In the genomic region with DNA sequence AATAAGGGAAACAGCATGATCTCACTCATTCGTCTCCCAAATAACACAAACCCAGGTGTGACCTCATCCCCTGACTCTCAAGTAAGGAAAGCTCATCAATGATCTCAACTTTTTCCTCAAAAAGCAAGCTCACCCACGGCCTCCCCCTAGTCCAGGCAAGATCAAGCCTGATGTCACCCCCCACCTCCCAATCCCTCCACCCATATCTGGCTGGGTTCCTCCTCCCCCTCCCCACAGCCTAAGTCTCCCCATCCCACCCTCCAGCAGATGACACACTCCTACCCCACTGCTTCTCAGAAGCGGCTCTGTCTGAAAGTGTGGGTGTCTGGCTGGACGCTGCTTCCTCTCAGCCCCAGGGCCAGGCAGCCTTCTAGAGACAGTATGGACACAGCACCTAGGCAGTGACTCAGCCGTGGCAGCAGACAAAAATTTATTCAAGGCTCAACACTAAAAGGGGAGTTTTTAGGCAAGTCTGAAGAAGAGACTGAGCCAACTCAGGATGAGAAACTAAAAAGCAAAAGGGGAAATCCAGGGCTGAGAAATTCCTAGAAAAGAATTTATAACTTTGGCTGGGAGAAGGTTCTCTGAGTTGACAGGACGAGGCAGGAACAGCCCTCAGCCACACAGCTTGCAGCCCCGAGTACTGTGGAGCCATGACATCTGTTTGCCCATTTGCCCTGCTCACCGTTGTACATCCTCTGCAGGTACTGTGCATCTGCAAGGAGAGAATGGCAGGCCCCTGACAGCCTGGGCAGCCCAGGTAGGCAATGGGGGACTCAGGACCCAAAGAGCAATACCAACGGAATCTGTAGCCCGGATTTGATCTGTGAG, we compare ENCODE assay signal across 8 cellular contexts.
A peak's percentile ranks its signal among the peaks of the same experiment; 100 is the strongest.
DNase-seq lines count a peak whose midpoint lies in the region; ATAC-seq and TF ChIP-seq lines count a peak whose summit lies in the region.

No MANE protein-coding gene starts in this region.

- DNase-seq in CD1c-positive myeloid dendritic cell (ENCODE audit: extremely low spot score) = peak; percentile 90
- DNase-seq in activated T-helper 1 cell treated with anti-CD3 and anti-CD28 coated beads, Interleukin-12 subunit alpha, Interleukin-12 subunit beta, Interleukin-2, Interleukin-4 antibody, amounts not matched to agents 30 ng/mL and 10 ng/mL and 1 ng/mL, durations not matched to agents 14 hours and 24 hours and 36 hours (ENCODE audit: low spot score) = no peak
- DNase-seq in lower lobe of right lung = no peak
- DNase-seq in NCI-H1930 (lab: John Stamatoyannopoulos, UW) = no peak
- DNase-seq in NCI-H1092 (lab: John Stamatoyannopoulos, UW) = no peak
- DNase-seq in NK-92 (lab: John Stamatoyannopoulos, UW; ENCODE audit: unreplicated experiment) = no peak

- ATAC-seq in HG02759 (IDR thresholded peaks at IDR 0.05; ENCODE audit: unreplicated experiment) (peak; percentile 80), lower lobe of right lung (peak; percentile 54 to 67), GM21515 (IDR thresholded peaks at IDR 0.05; ENCODE audit: unreplicated experiment) (no peak)

- H3K27ac ChIP-seq in lower lobe of right lung = peak overlapping the region; percentile 32

- H3K4me1 Mint-ChIP-seq in activated T-helper 1 cell treated with anti-CD3 and anti-CD28 coated beads, Interleukin-12 subunit alpha, Interleukin-12 subunit beta, Interleukin-2, Interleukin-4 antibody, amounts not matched to agents 30 ng/mL and 10 ng/mL and 1 ng/mL, durations not matched to agents 14 hours and 24 hours and 36 hours (ENCODE audit: low read depth) = peaks cover 76% of the 10 kb centered on the region

- peak overlapping the region; percentile 95 for H3K27ac Mint-ChIP-seq in activated T-helper 1 cell treated with anti-CD3 and anti-CD28 coated beads, Interleukin-12 subunit alpha, Interleukin-12 subunit beta, Interleukin-2, Interleukin-4 antibody, amounts not matched to agents 30 ng/mL and 10 ng/mL and 1 ng/mL, durations not matched to agents 14 hours and 24 hours and 36 hours

- H3K27me3 ChIP-seq in lower lobe of right lung (ENCODE audit: low read depth) = no peaks in the 10 kb centered on the region

- peaks cover 18% of the 10 kb centered on the region for H3K36me3 Mint-ChIP-seq in activated T-helper 1 cell treated with anti-CD3 and anti-CD28 coated beads, Interleukin-12 subunit alpha, Interleukin-12 subunit beta, Interleukin-2, Interleukin-4 antibody, amounts not matched to agents 30 ng/mL and 10 ng/mL and 1 ng/mL, durations not matched to agents 14 hours and 24 hours and 36 hours (ENCODE audit: low read depth)

- TF ChIP-seq CTCF in lower lobe of right lung (IDR thresholded peaks at IDR 0.05) = no peak

- no peak overlapping the region for H3K4me3 ChIP-seq in lower lobe of right lung

- peaks cover 3% of the 10 kb centered on the region for H3K27me3 Mint-ChIP-seq in activated T-helper 1 cell treated with anti-CD3 and anti-CD28 coated beads, Interleukin-12 subunit alpha, Interleukin-12 subunit beta, Interleukin-2, Interleukin-4 antibody, amounts not matched to agents 30 ng/mL and 10 ng/mL and 1 ng/mL, durations not matched to agents 14 hours and 24 hours and 36 hours (ENCODE audit: insufficient read depth)

- peak overlapping the region; percentile 72 for H3K4me3 Mint-ChIP-seq in activated T-helper 1 cell treated with anti-CD3 and anti-CD28 coated beads, Interleukin-12 subunit alpha, Interleukin-12 subunit beta, Interleukin-2, Interleukin-4 antibody, amounts not matched to agents 30 ng/mL and 10 ng/mL and 1 ng/mL, durations not matched to agents 14 hours and 24 hours and 36 hours

- H3K9me3 ChIP-seq in lower lobe of right lung = no peaks in the 10 kb centered on the region

- H3K4me1 ChIP-seq in lower lobe of right lung = peaks cover 7% of the 10 kb centered on the region

- intact Hi-C loops in activated T-helper 1 cell treated with anti-CD3 and anti-CD28 coated beads, Interleukin-12 subunit alpha, Interleukin-12 subunit beta, Interleukin-2, Interleukin-4 antibody, amounts not matched to agents 30 ng/mL and 10 ng/mL and 1 ng/mL, durations not matched to agents 14 hours and 24 hours and 36 hours (cut with micrococcal nuclease) = loop anchor here (1.0 to 10.0 kb wide), 4 partner anchors 8 to 464 kb away; a partner anchor contains a TSS
- intact Hi-C loops in lower lobe of right lung (cut with DNase I) = no loop called here

- H3K9me3 Mint-ChIP-seq in activated T-helper 1 cell treated with anti-CD3 and anti-CD28 coated beads, Interleukin-12 subunit alpha, Interleukin-12 subunit beta, Interleukin-2, Interleukin-4 antibody, amounts not matched to agents 30 ng/mL and 10 ng/mL and 1 ng/mL, durations not matched to agents 14 hours and 24 hours and 36 hours = peaks cover 13% of the 10 kb centered on the region

- no peaks in the 10 kb centered on the region for H3K36me3 ChIP-seq in lower lobe of right lung
